8 cellular contexts compared by ENCODE assay signal in genomic region chr9:88534456-88535225, GRCh38. TPM values are rescaled to one million over a fixed set of nuclear protein-coding genes. Genes with fewer than 3 reads are reported as not detected.
DNase-seq lines count a peak whose midpoint lies in the region; ATAC-seq, FAIRE-seq and TF ChIP-seq lines count a peak whose summit lies in the region.

NXNL2 (plus strand) TSS chr9:88535178; CDS start chr9:88535435, 257 bp downstream.

- H3K27ac ChIP-seq in mammary epithelial cell (ENCODE audit: insufficient read depth, low read depth, low read length) (no peak within 1 kb of the TSS), small intestine (ENCODE audit: low read depth in 1 of 2, low read length in 1 of 2) (no peak within 1 kb of the TSS)

- no peak for TF ChIP-seq CTCF in mammary epithelial cell (conservative IDR thresholded peaks at IDR 0.05 in 1 of 2, IDR thresholded peaks at IDR 0.05 in 1 of 2; ENCODE audit: extremely low read depth in 1 of 2, insufficient read depth in 1 of 2, low read depth in 1 of 2, low read length in 2 of 2)

- peak within 1 kb of the TSS; percentile 99 for H3K4me2 ChIP-seq in mammary epithelial cell (ENCODE audit: insufficient read depth, low read depth, low read length)

- FAIRE-seq in H54 (lab: Jason Lieb, UNC) (no peak), small intestine (lab: Jason Lieb, UNC) (no peak)

- H3K9me3 ChIP-seq in mammary epithelial cell (replicated peaks; ENCODE audit: insufficient read depth, low read length) (no peaks in the 10 kb centered on the region), small intestine (ENCODE audit: control insufficient read depth, low read depth) (no peaks in the 10 kb centered on the region)

- H3K36me3 Mint-ChIP-seq in T-cell (no peaks in the 10 kb centered on the region), immature natural killer cell (no peaks in the 10 kb centered on the region)

- H3K4me3 Mint-ChIP-seq in T-cell (peak within 1 kb of the TSS; percentile 55 to 71 (median 63)), immature natural killer cell (peak within 1 kb of the TSS; percentile 63 to 78 (median 77))

- POLR2A ChIA-PET in T-cell (lab: Charles Lee) = interaction anchor here in 1 of 2 donors (0.6 kb wide), 1 partner anchor 775 kb away, joined by 3 read pairs; no protein-coding TSS in a partner anchor

- peak; percentile 94 for DNase-seq in H54 (ENCODE audit: insufficient read length, low spot score)
- peak in 29 of 34 experiments; percentile 4 to 52 (median 35) for DNase-seq in T-cell
- peak; percentile 56 for DNase-seq in mammary epithelial cell
- DNase-seq in immature natural killer cell = peak; percentile 13 to 40 (median 23)
- peak; percentile 43 for DNase-seq in small intestine
- DNase-seq in effector CD8-positive, alpha-beta T cell (lab: John Stamatoyannopoulos, UW) = no peak
- DNase-seq in NCI-H446 (lab: John Stamatoyannopoulos, UW) = no peak
- DNase-seq in DMS153 treated with DMSO at 0.1 percent for 48 hours (lab: John Stamatoyannopoulos, UW; ENCODE audit: unreplicated experiment) = no peak

- H3K27me3 ChIP-seq in mammary epithelial cell (ENCODE audit: insufficient read depth, low read length) (no peaks in the 10 kb centered on the region), small intestine (ENCODE audit: control insufficient read depth in 2 of 2, insufficient read depth in 2 of 2, low read length in 2 of 2) (peaks cover 0 to 4% of the 10 kb centered on the region in 2 donors)

- H3K27me3 Mint-ChIP-seq in T-cell (peaks cover 14 to 42% of the 10 kb centered on the region in 2 donors), immature natural killer cell (ENCODE audit: low read depth in 3 of 3) (peaks cover 3 to 18% (median 15%) of the 10 kb centered on the region in 3 donors)

- no peaks in the 10 kb centered on the region for H4K20me1 ChIP-seq in mammary epithelial cell (ENCODE audit: insufficient read depth, low read length)

- no peaks in the 10 kb centered on the region for H3K9me3 Mint-ChIP-seq in T-cell
- H3K9me3 Mint-ChIP-seq in immature natural killer cell = no peaks in the 10 kb centered on the region

- H3K36me3 ChIP-seq in mammary epithelial cell (ENCODE audit: insufficient read depth, low read length) (no peaks in the 10 kb centered on the region), small intestine (ENCODE audit: control insufficient read depth in 2 of 2, insufficient read depth in 2 of 2, low read length in 2 of 2) (no peaks in the 10 kb centered on the region)

- 0 out of 2 replicates have a peak, but pooled peaks have one; percentile 31 for TF ChIP-seq POLR2A in H54 (IDR thresholded peaks at IDR 0.05; ENCODE audit: low read depth, low read length)

- H3K79me2 ChIP-seq in mammary epithelial cell (ENCODE audit: insufficient read depth, low read length) = no peaks in the 10 kb centered on the region

- H3K4me3 ChIP-seq in mammary epithelial cell (replicated peaks in 1 of 3; ENCODE audit: insufficient read depth in 1 of 3, low read depth in 2 of 3, low read length in 3 of 3) (peak within 1 kb of the TSS; percentile 55 to 70 (median 64)), small intestine (ENCODE audit: low read depth in 1 of 2, low read length in 2 of 2) (peak within 1 kb of the TSS; percentile 10 to 42)

- no peak within 1 kb of the TSS for H3K9ac ChIP-seq in mammary epithelial cell (ENCODE audit: insufficient read depth, low read length)

- CTCF ChIA-PET in T-cell (lab: Charles Lee) (interaction anchor here in 1 of 2 donors (0.7 kb wide), 1 partner anchor 60 kb away, joined by 3 read pairs; no protein-coding TSS in a partner anchor), mammary epithelial cell (lab: Charles Lee; ENCODE audit: low non-redundant PET) (interaction anchor here (0.6 kb wide), 1 partner anchor 24 kb away, joined by 11 read pairs; no protein-coding TSS in a partner anchor)

- H3K27ac Mint-ChIP-seq in T-cell = no peak within 1 kb of the TSS
- H3K27ac Mint-ChIP-seq in immature natural killer cell = no peak within 1 kb of the TSS

- peak; percentile 60 to 71 (median 66) for ATAC-seq in T-cell (replicated peaks in 1 of 4)

- intact Hi-C loops in mammary epithelial cell (cut with micrococcal nuclease) = loop anchor here (1.0 kb wide), 2 partner anchors 145 to 361 kb away; no protein-coding TSS in a partner anchor

- BruUV-seq in mammary epithelial cell (replicated peaks; lab: Mats Ljungman, UMichigan) = no TSS peak

- H2AFZ ChIP-seq in mammary epithelial cell (ENCODE audit: low read depth, low read length) = peak within 1 kb of the TSS; percentile 98

- H3K4me1 ChIP-seq in mammary epithelial cell (ENCODE audit: insufficient read depth, low read length) = peaks cover 20% of the 10 kb centered on the region
- peaks cover 2 to 12% of the 10 kb centered on the region in 2 donors for H3K4me1 ChIP-seq in small intestine (ENCODE audit: control insufficient read depth in 2 of 2, insufficient read depth in 1 of 2, low read depth in 1 of 2, low read length in 1 of 2)

- dilution Hi-C loops in mammary epithelial cell (cut with HindIII; ENCODE audit: low sequenced_read_pairs) = loop anchor here (10.0 kb wide), 1 partner anchor 60 kb away; no protein-coding TSS in a partner anchor

- in situ Hi-C loops in mammary epithelial cell (cut with MboI; ENCODE audit: low sequenced_read_pairs in 2 of 2) = no loop called here

- WGBS in mammary epithelial cell (ENCODE audit: low coverage, missing lambda C conversion rate) = no CpG with 5 or more reads among the region's 62 CpGs
- 2 to 5% (median 5%) methylated on average over 44 to 62 of the region's 62 CpGs for WGBS in small intestine, 3 donors

- H3K4me1 Mint-ChIP-seq in T-cell = peaks cover 13 to 23% (median 22%) of the 10 kb centered on the region in 3 donors
- peaks cover 21% of the 10 kb centered on the region in 2 donors for H3K4me1 Mint-ChIP-seq in immature natural killer cell

RNA-seq across cellular contexts. Expression of gene NXNL2, which starts in this region (rescaled TPM):
- total RNA-seq in T-cell (not detected), mammary epithelial cell (1 to 10 TPM in 1 of 2 donors, under 1 TPM in 1; 0.31 to 1.0 TPM)
- polyA plus RNA-seq in mammary epithelial cell (0.18 TPM), immature natural killer cell (not detected), small intestine (under 1 TPM in 1 of 3 donors, not detected in 2; 0.10 TPM)
- polyA minus RNA-seq in mammary epithelial cell = not detected

Comparison
In these comparisons a context has a peak if more than half of its experiments do, and no peak if none do; other contexts are left out.
1. Peak in DNase-seq and ATAC-seq in T-cell; RNA of the gene not detected or under 1 TPM.
2. Peak in DNase-seq in immature natural killer cell; RNA of the gene not detected or under 1 TPM.
3. Peak in DNase-seq and H3K4me3 ChIP-seq in small intestine; RNA of the gene not detected or under 1 TPM.
4. DNase-seq: peak in H54 (single experiment) and mammary epithelial cell (single experiment); none in effector CD8-positive, alpha-beta T cell (single experiment), NCI-H446 (0 of 2) and DMS153 treated with DMSO at 0.1 percent for 48 hours (single experiment).